16 cellular contexts compared by ENCODE assay signal in genomic region chr11:134466035-134466908, GRCh38. TPM values are rescaled to one million over a fixed set of nuclear protein-coding genes. Genes with fewer than 3 reads are reported as not detected.
DNase-seq lines count a peak whose midpoint lies in the region; ATAC-seq and TF ChIP-seq lines count a peak whose summit lies in the region.
"Had no signal": no experiment of that assay in that cellular context is flagged by ENCODE, and none has a peak within 500 bp of the region (broad histone marks: within the 10 kb centered on the region; RNA-seq: fewer than 3 reads in every experiment).

No MANE protein-coding gene starts in this region.

- H2AFZ ChIP-seq in osteoblast (ENCODE audit: low read length) (no peak overlapping the region), PC-9 (no peak overlapping the region)
- H2AFZ ChIP-seq: parathyroid adenoma had no signal

- POLR2A ChIA-PET in naive thymus-derived CD8-positive, alpha-beta T cell (lab: Charles Lee) = no interaction called here
- POLR2A ChIA-PET in PC-9 (lab: Charles Lee; ENCODE audit: unreplicated experiment) = no interaction called here

- H3K79me2 ChIP-seq in osteoblast (ENCODE audit: insufficient read depth, low read length) (no peaks in the 10 kb centered on the region), PC-9 (ENCODE audit: low read depth) (no peaks in the 10 kb centered on the region)
- H3K79me2 ChIP-seq: parathyroid adenoma had no signal

- no peaks in the 10 kb centered on the region for H4K20me1 ChIP-seq in osteoblast (ENCODE audit: insufficient read depth, low read length)
- no peaks in the 10 kb centered on the region for H4K20me1 ChIP-seq in PC-9 (ENCODE audit: insufficient read depth)

- ATAC-seq in naive thymus-derived CD8-positive, alpha-beta T cell = no peak
- ATAC-seq: SK-N-SH treated with all-trans-retinoic acid at 6 μM for 48 hours had no signal

- no peaks in the 10 kb centered on the region for H3K36me3 ChIP-seq in osteoblast (ENCODE audit: insufficient read depth, low read length)
- H3K36me3 ChIP-seq in adrenal gland (replicated peaks in 1 of 2) = no peaks in the 10 kb centered on the region
- no peaks in the 10 kb centered on the region for H3K36me3 ChIP-seq in PC-9 (ENCODE audit: low read depth)

- CTCF ChIA-PET in PC-9 (lab: Charles Lee) = no interaction called here

- WGBS in adrenal gland, 4 donors = 27 to 48% (median 28%) methylated on average over 20 to 29 of the region's 29 CpGs

- no peak overlapping the region for H3K27ac Mint-ChIP-seq in osteocyte (ENCODE audit: unreplicated experiment)
- H3K27ac Mint-ChIP-seq in naive thymus-derived CD8-positive, alpha-beta T cell = peak overlapping the region in 1 of 10 donors; percentile 80
- H3K27ac Mint-ChIP-seq: activated B cell treated with CpG ODN at 0.5 μM for 24 hours had no signal

- H3K9me3 ChIP-seq in osteoblast (ENCODE audit: low read depth, low read length) = no peaks in the 10 kb centered on the region
- no peaks in the 10 kb centered on the region for H3K9me3 ChIP-seq in adrenal gland (replicated peaks in 1 of 3)
- no peaks in the 10 kb centered on the region for H3K9me3 ChIP-seq in PC-9 (ENCODE audit: insufficient read depth, low read depth)

- no peak overlapping the region for H3K4me3 ChIP-seq in osteoblast (ENCODE audit: insufficient read depth, low read length)
- no peak overlapping the region for H3K4me3 ChIP-seq in adrenal gland
- no peak overlapping the region for H3K4me3 ChIP-seq in PC-9
- H3K4me3 ChIP-seq: lung had no signal

- H3K4me1 ChIP-seq in osteoblast (ENCODE audit: insufficient read depth, low read length) = no peaks in the 10 kb centered on the region
- H3K4me1 ChIP-seq in adrenal gland (replicated peaks in 1 of 2) = no peaks in the 10 kb centered on the region
- H3K4me1 ChIP-seq in PC-9 (replicated peaks; ENCODE audit: insufficient read depth) = no peaks in the 10 kb centered on the region
- H3K4me1 ChIP-seq: parathyroid adenoma had no signal

- no peaks in the 10 kb centered on the region for H3F3A ChIP-seq in PC-9 (ENCODE audit: insufficient read depth, low read depth)

- peaks cover 2% of the 10 kb centered on the region for H3K27me3 Mint-ChIP-seq in osteocyte (ENCODE audit: unreplicated experiment)
- H3K27me3 Mint-ChIP-seq in naive thymus-derived CD8-positive, alpha-beta T cell = peaks cover 20 to 70% (median 41%) of the 10 kb centered on the region in 5 donors

- no peak overlapping the region for H3K4me3 Mint-ChIP-seq in osteocyte (ENCODE audit: unreplicated experiment)
- no peak overlapping the region for H3K4me3 Mint-ChIP-seq in naive thymus-derived CD8-positive, alpha-beta T cell
- H3K4me3 Mint-ChIP-seq: activated B cell treated with CpG ODN at 0.5 μM for 24 hours had no signal

- H3K9me2 ChIP-seq in PC-9 (ENCODE audit: insufficient read depth) = no peaks in the 10 kb centered on the region

- H3K27ac ChIP-seq in osteoblast (ENCODE audit: low read depth, low read length) (no peak overlapping the region), adrenal gland (no peak overlapping the region), PC-9 (no peak overlapping the region)
- H3K27ac ChIP-seq: parathyroid adenoma had no signal

- DNase-seq in DMS 273 (lab: John Stamatoyannopoulos, UW; ENCODE audit: unreplicated experiment) (peak; percentile 83), NCI-H524 treated with DMSO at 0.1 percent for 48 hours (lab: John Stamatoyannopoulos, UW) (peak; percentile 75), iPS-NIHi7 (ENCODE audit: extremely low spot score) (peak; percentile 36), osteoblast (ENCODE audit: insufficient read length, low spot score, missing footprints) (peak; percentile 25), adrenal gland (no peak), osteocyte (ENCODE audit: extremely low spot score, unreplicated experiment) (no peak), PC-9 (no peak)
- no peak for DNase-seq in naive thymus-derived CD8-positive, alpha-beta T cell
- DNase-seq: activated B cell treated with CpG ODN at 0.5 μM for 24 hours; activated naive CD4-positive, alpha-beta T cell treated with anti-CD3 and anti-CD28 coated beads, Interleukin-2, amount 50 U/mL, for 16 hours; Kasumi-1; NCI-H2081 treated with DMSO at 0.1 percent for 48 hours had no signal

- no TSS peak for BruUV-seq in PC-9 (replicated peaks; lab: Mats Ljungman, UMichigan)

- no peak for TF ChIP-seq POLR2A in adrenal gland (IDR thresholded peaks at IDR 0.05)

- no peak overlapping the region for H3K4me2 ChIP-seq in osteoblast (ENCODE audit: insufficient read depth, low read length)
- no peak overlapping the region for H3K4me2 ChIP-seq in PC-9

- no peaks in the 10 kb centered on the region for H3K4me1 Mint-ChIP-seq in osteocyte (ENCODE audit: unreplicated experiment)
- peaks cover 0 to 1% (median 0%) of the 10 kb centered on the region in 4 donors for H3K4me1 Mint-ChIP-seq in naive thymus-derived CD8-positive, alpha-beta T cell
- H3K4me1 Mint-ChIP-seq: activated B cell treated with CpG ODN at 0.5 μM for 24 hours had no signal

- H3K36me3 Mint-ChIP-seq in osteocyte (ENCODE audit: unreplicated experiment) = no peaks in the 10 kb centered on the region
- no peaks in the 10 kb centered on the region for H3K36me3 Mint-ChIP-seq in naive thymus-derived CD8-positive, alpha-beta T cell

- TF ChIP-seq CTCF in osteoblast (IDR thresholded peaks at IDR 0.05; ENCODE audit: extremely low read depth, low read depth, low read length) (no peak), adrenal gland (IDR thresholded peaks at IDR 0.05) (no peak), osteocyte (IDR thresholded peaks at IDR 0.05) (no peak), PC-9 (conservative IDR thresholded peaks at IDR 0.05) (no peak)

- no peaks in the 10 kb centered on the region for H3K9me3 Mint-ChIP-seq in osteocyte (ENCODE audit: unreplicated experiment)
- no peaks in the 10 kb centered on the region for H3K9me3 Mint-ChIP-seq in naive thymus-derived CD8-positive, alpha-beta T cell
- H3K9me3 Mint-ChIP-seq: activated B cell treated with CpG ODN at 0.5 μM for 24 hours had no signal

- no peaks in the 10 kb centered on the region for H3K27me3 ChIP-seq in osteoblast (ENCODE audit: insufficient read depth, low read length)
- peaks cover 3% of the 10 kb centered on the region for H3K27me3 ChIP-seq in adrenal gland
- peaks cover 98% of the 10 kb centered on the region for H3K27me3 ChIP-seq in PC-9 (ENCODE audit: insufficient read depth, low read depth)

- intact Hi-C loops in adrenal gland (cut with DNase I) = no loop called here
- intact Hi-C loops in PC-9 (cut with micrococcal nuclease; ENCODE audit: unreplicated experiment) = no loop called here

RNA-seq across cellular contexts. Expression of gene B3GAT1, which starts 54.2 kb away (rescaled TPM):
- total RNA-seq in osteoblast (not detected in 2 replicates), adrenal gland (1 to 10 TPM in 3 of 8 donors, under 1 TPM in 4, not detected in 1; 0.09 to 7.7 (median 0.61) TPM), osteocyte (1.6 and 2.4 TPM in 2 replicates), PC-9 (2021) (not detected in 2 replicates)
- polyA plus RNA-seq in adrenal gland = 10 to 100 TPM in 1 of 3 donors, 1 to 10 TPM in 2; 2.1 to 10.3 (median 2.6) TPM
- total RNA-seq in naive thymus-derived CD8-positive, alpha-beta T cell = under 1 TPM in 1 of 2 experiments, not detected in 1; 0.05 TPM
- not detected for polyA plus RNA-seq in naive thymus-derived CD8-positive, alpha-beta T cell
- total RNA-seq: activated B cell treated with CpG ODN at 0.5 μM for 24 hours, endothelial cell of umbilical vein had no signal

Comparison
In these comparisons a context has a peak if more than half of its experiments do, and no peak if none do; other contexts are left out.
1. DNase-seq: peak in DMS 273 (single experiment), NCI-H524 treated with DMSO at 0.1 percent for 48 hours (single experiment), iPS-NIHi7 (single experiment) and osteoblast (single experiment); none in adrenal gland (0 of 7), osteocyte (single experiment), naive thymus-derived CD8-positive, alpha-beta T cell (0 of 10) and PC-9 (0 of 2).